16 cellular contexts compared by ENCODE assay signal in the genomic region with DNA sequence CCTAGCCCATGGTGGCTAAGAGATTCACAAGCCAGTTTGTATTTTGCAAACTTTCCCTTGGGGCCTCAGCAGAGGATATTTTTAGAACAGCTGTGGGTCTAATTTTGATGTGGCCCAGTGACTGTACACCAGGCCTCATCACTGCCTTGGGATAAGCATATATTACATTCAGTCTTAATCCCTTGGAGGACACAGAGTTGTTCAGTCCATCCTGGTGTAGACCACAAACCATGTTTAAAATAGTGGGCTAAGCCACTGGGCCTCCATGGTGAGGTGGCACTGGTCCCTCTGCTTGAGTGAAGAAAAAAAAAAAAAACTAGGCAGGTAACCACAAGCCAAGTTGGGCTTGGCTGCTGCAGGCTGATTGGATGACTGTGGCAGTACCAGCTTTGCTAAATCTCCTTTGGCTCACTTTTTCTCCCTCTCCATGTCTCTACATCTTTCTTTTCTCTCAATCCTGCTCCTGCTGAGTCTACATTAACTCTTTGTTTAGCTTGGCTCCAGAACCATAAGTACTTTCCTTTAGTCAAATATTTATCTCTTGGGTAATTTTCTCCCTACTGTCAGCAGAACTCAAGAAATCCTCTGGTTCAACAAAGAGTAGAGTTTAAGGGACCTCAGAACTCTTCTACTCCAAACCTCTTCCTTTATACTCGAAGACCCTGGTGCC.
DNase-seq lines count a peak whose midpoint lies in the region; ATAC-seq and TF ChIP-seq lines count a peak whose summit lies in the region.
"Had no signal": no experiment of that assay in that cellular context is flagged by ENCODE, and none has a peak within 500 bp of the region (broad histone marks: within the 10 kb centered on the region; RNA-seq: fewer than 3 reads in every experiment).

No MANE protein-coding gene starts in this region.

- H3K27me3 ChIP-seq in psoas muscle (ENCODE audit: insufficient read depth in 3 of 3, low read length in 2 of 3) (no peaks in the 10 kb centered on the region), vagina (no peaks in the 10 kb centered on the region)

- TF ChIP-seq POLR2A in vagina (IDR thresholded peaks at IDR 0.05), result no peak

- intact Hi-C loops in psoas muscle (cut with DNase I), result no loop called here
- intact Hi-C loops in vagina (cut with DNase I), result no loop called here

- DNase-seq in LNCaP clone FGC (ENCODE audit: low read depth) (peak; percentile 52), choroid plexus epithelial cell (ENCODE audit: low read depth) (peak; percentile 64), psoas muscle (no peak), substantia nigra (lab: John Stamatoyannopoulos, UW) (no peak), NCI-H510A treated with DMSO at 0.1 percent for 48 hours (lab: John Stamatoyannopoulos, UW) (no peak), vagina (ENCODE audit: extremely low spot score in 2 of 2) (no peak)
- DNase-seq: activated CD4-positive, alpha-beta T cell treated with anti-CD3 and anti-CD28 coated beads, Interleukin-2, amount 50 U/mL, for 48 hours; activated naive CD8-positive, alpha-beta T cell treated with anti-CD3 and anti-CD28 coated beads, Interleukin-2, amount 50 U/mL, for 24 hours; effector CD4-positive, alpha-beta T cell; head of caudate nucleus; NCI-H2029 treated with DMSO at 0.1 percent for 48 hours; stimulated activated CD4-positive, alpha-beta T cell treated with anti-CD3 and anti-CD28 coated beads, Interleukin-4, amount 100 ng/mL, for 24 hours had no signal

- WGBS in psoas muscle, 3 donors, result 89 to 95% (median 90%) methylated on average over 1 of the region's 1 CpG

- H3K9me3 ChIP-seq in psoas muscle (no peaks in the 10 kb centered on the region), vagina (no peaks in the 10 kb centered on the region)

- ATAC-seq in GM18511 (IDR thresholded peaks at IDR 0.05; ENCODE audit: unreplicated experiment) (peak; percentile 55), psoas muscle (peak; percentile 49 to 97 (median 71))
- ATAC-seq: GM23338, HepG2 had no signal

- H3K27ac ChIP-seq in psoas muscle, result peak overlapping the region; percentile 19
- no peak overlapping the region for H3K27ac ChIP-seq in substantia nigra (ENCODE audit: low read depth, low read length, poor library complexity, severe bottlenecking)
- H3K27ac ChIP-seq in vagina, result no peak overlapping the region
- H3K27ac ChIP-seq: parathyroid adenoma had no signal

- TF ChIP-seq CTCF in LNCaP clone FGC (IDR thresholded peaks at IDR 0.05; ENCODE audit: control insufficient read depth, extremely low read depth, insufficient read depth) (no peak), choroid plexus epithelial cell (conservative IDR thresholded peaks at IDR 0.05; ENCODE audit: low read depth, low read length) (no peak), psoas muscle (IDR thresholded peaks at IDR 0.05) (no peak), vagina (IDR thresholded peaks at IDR 0.05) (no peak)

- H3K36me3 ChIP-seq in psoas muscle (ENCODE audit: insufficient read depth in 1 of 2, low read depth in 1 of 2) (no peaks in the 10 kb centered on the region), vagina (no peaks in the 10 kb centered on the region)

- H3K4me1 ChIP-seq in psoas muscle, result no peaks in the 10 kb centered on the region
- H3K4me1 ChIP-seq in vagina, result no peaks in the 10 kb centered on the region
- H3K4me1 ChIP-seq: parathyroid adenoma had no signal

- H3K4me3 ChIP-seq in LNCaP clone FGC (ENCODE audit: low read depth, low read length) (no peak overlapping the region), choroid plexus epithelial cell (ENCODE audit: low read depth, low read length) (no peak overlapping the region), psoas muscle (no peak overlapping the region), vagina (no peak overlapping the region)
- H3K4me3 ChIP-seq: GM23338 had no signal

Comparison
In these comparisons a context has a peak if more than half of its experiments do, and no peak if none do; other contexts are left out.
1. DNase-seq: peak in LNCaP clone FGC (single experiment) and choroid plexus epithelial cell (single experiment); none in psoas muscle (0 of 2), substantia nigra (0 of 49), NCI-H510A treated with DMSO at 0.1 percent for 48 hours (single experiment) and vagina (0 of 2).